In the genomic region with DNA sequence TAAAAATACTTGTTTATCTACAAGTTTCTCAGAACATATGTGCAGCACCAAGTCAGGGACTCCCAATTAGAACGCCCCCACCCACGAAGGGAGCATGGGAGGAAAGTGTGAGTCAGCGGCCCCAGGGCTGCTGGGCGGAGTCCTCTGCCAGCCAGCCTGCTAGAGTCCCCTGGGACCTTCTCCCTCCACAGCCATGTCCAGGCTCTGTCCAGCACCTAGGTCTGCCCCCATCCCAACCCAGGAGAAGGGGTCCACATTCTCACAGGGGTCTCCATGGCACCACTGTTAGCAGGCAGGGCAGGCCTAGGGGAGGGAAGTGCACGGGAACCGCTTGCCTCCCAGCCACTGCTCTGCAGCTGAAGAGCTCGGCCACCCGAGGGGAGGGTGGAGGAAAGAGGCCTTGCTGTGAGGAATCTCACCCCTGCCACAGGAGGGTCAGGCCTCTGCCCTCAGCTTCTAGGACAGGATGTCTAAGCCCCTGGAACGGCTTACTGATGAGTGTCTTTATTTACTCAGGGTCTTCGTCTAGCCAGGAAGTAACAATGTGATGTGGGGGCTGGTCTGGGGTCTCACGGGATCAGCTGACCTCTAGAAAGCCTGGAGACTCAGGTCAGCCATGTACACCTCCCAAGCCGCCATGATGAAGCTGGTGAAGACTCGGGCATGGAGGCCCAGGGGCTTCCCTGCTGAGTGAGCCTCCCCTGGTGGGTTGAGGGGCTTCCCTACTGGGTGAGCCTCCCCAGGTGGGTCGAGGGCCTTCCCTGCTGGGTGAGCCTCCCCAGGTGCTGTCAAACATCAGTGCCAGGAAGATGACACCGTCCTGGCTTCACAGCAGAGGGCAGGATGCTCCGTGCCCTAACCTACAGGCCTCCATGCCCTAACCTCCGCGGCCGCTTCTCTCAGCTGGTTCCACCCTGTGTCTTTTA, we compare ENCODE assay signal across 8 cellular contexts.
DNase-seq lines count a peak whose midpoint lies in the region; ATAC-seq and TF ChIP-seq lines count a peak whose summit lies in the region.

No MANE protein-coding gene starts in this region.

- H3K36me3 Mint-ChIP-seq in T-helper 17 cell (ENCODE audit: low read depth): peaks cover 3% of the 10 kb centered on the region
- no peaks in the 10 kb centered on the region for H3K36me3 Mint-ChIP-seq in HFFc6 (ENCODE audit: low read depth)

- in situ Hi-C loops in Caki2 (cut with HindIII; ENCODE audit: low pct_unique_long_range_greater_than_20kb, low sequenced_read_pairs): no loop called here

- H3K27me3 Mint-ChIP-seq in T-helper 17 cell: peaks cover 55% of the 10 kb centered on the region
- peaks cover 27% of the 10 kb centered on the region for H3K27me3 Mint-ChIP-seq in HFFc6 (ENCODE audit: insufficient read depth)

- no peak for TF ChIP-seq POLR2A in NB4 (IDR thresholded peaks at IDR 0.05; ENCODE audit: extremely low read depth, insufficient read length)

- peaks cover 15% of the 10 kb centered on the region; the same call in 1 of the 2 replicates for H3K9me3 Mint-ChIP-seq in HFFc6

- H3K4me3 ChIP-seq in NB4 (ENCODE audit: low read depth, low read length): no peak overlapping the region

- H3K27ac Mint-ChIP-seq in T-helper 17 cell: no peak overlapping the region
- no peak overlapping the region for H3K27ac Mint-ChIP-seq in HFFc6

- H3K4me3 Mint-ChIP-seq in T-helper 17 cell (no peak overlapping the region), HFFc6 (no peak overlapping the region)

- ATAC-seq in HG03108 (IDR thresholded peaks at IDR 0.05; ENCODE audit: unreplicated experiment) (no peak), T-helper 17 cell (no peak), GM18868 (IDR thresholded peaks at IDR 0.05; ENCODE audit: unreplicated experiment) (no peak)

- DNase-seq in Caki2 (ENCODE audit: low read depth) (peak; percentile 14), NB4 (ENCODE audit: low read depth) (peak; percentile 47), dermis blood vessel endothelial cell (peak; percentile 11), T-helper 17 cell (no peak), HFFc6 (no peak)
- peak; percentile 30 to 36 for DNase-seq in stimulated activated CD4-positive, alpha-beta T cell treated with anti-CD3 and anti-CD28 coated beads, Interleukin-15, amount 100 ng/mL, for 48 hours (ENCODE audit: low read depth in 2 of 2)

- H3K4me1 Mint-ChIP-seq in T-helper 17 cell (peaks cover 2% of the 10 kb centered on the region), HFFc6 (ENCODE audit: low read depth) (no peaks in the 10 kb centered on the region)

- H3K9me3 ChIP-seq in T-helper 17 cell (ENCODE audit: control insufficient read depth, low read length, poor library complexity, severe bottlenecking): no peaks in the 10 kb centered on the region

- TF ChIP-seq CTCF in NB4 (IDR thresholded peaks at IDR 0.05; ENCODE audit: low read depth, low read length) (no peak), HFFc6 (IDR thresholded peaks at IDR 0.05) (no peak)

Comparison
In these comparisons a context has a peak if more than half of its experiments do, and no peak if none do; other contexts are left out.
1. DNase-seq: peak in Caki2 (single experiment), NB4 (single experiment), dermis blood vessel endothelial cell (single experiment) and stimulated activated CD4-positive, alpha-beta T cell treated with anti-CD3 and anti-CD28 coated beads, Interleukin-15, amount 100 ng/mL, for 48 hours (2 of 2); none in T-helper 17 cell (0 of 3) and HFFc6 (single experiment).